In genomic region chr12:104011265-104011664, GRCh38 we compare ENCODE assay signal across 14 cellular contexts. TPM values are rescaled to one million over a fixed set of nuclear protein-coding genes. Genes with fewer than 3 reads are reported as not detected.
DNase-seq lines count a peak whose midpoint lies in the region; ATAC-seq and TF ChIP-seq lines count a peak whose summit lies in the region.
"Had no signal": no experiment of that assay in that cellular context is flagged by ENCODE, and none has a peak within 500 bp of the region (broad histone marks: within the 10 kb centered on the region; RNA-seq: fewer than 3 reads in every experiment).

No MANE protein-coding gene starts in this region.

- TF ChIP-seq CTCF in HFF-Myc (IDR thresholded peaks at IDR 0.05; ENCODE audit: low read depth, low read length, missing control alignments) (no peak), right atrium auricular region (IDR thresholded peaks at IDR 0.05) (no peak)

- peak overlapping the region; percentile 36 to 55 for H3K27ac ChIP-seq in right atrium auricular region
- H3K27ac ChIP-seq: BLaER1 had no signal

- H3K9me3 ChIP-seq in right atrium auricular region = no peaks in the 10 kb centered on the region
- H3K9me3 ChIP-seq: pancreas had no signal

- no peaks in the 10 kb centered on the region for H3K27me3 ChIP-seq in right atrium auricular region
- H3K27me3 ChIP-seq: BLaER1, pancreas had no signal

- peak; percentile 80 for DNase-seq in A172 (ENCODE audit: low spot score)
- peak; percentile 70 for DNase-seq in HFF-Myc (ENCODE audit: extremely low read depth, low read depth)
- peak; percentile 68 for DNase-seq in astrocyte of the hippocampus (ENCODE audit: low read depth, low spot score)
- no peak for DNase-seq in right atrium auricular region (ENCODE audit: low spot score)
- DNase-seq in middle frontal gyrus (ENCODE audit: extremely low spot score, low spot score) = no peak
- DNase-seq in NCI-H2029 treated with DMSO at 0.1 percent for 48 hours (lab: John Stamatoyannopoulos, UW) = no peak
- DNase-seq: activated CD4-positive, alpha-beta T cell treated with anti-CD3 and anti-CD28 coated beads for 4 hours; activated gamma-delta T cell treated with Interleukin-2 at 50 U/mL for 16 hours; left cardiac atrium; NCI-H1694 treated with DMSO at 0.1 percent for 48 hours; pancreas had no signal

- H3K36me3 ChIP-seq in right atrium auricular region = no peaks in the 10 kb centered on the region
- H3K36me3 ChIP-seq: BLaER1, pancreas had no signal

- no peak for ATAC-seq in HG03520 (IDR thresholded peaks at IDR 0.05; ENCODE audit: unreplicated experiment)
- no peak for ATAC-seq in GM18907 (IDR thresholded peaks at IDR 0.05; ENCODE audit: unreplicated experiment)
- ATAC-seq: pancreas had no signal

- peaks cover 0 to 15% of the 10 kb centered on the region in 2 donors for H3K4me1 ChIP-seq in right atrium auricular region
- H3K4me1 ChIP-seq: BLaER1, pancreas had no signal

- H3K4me3 ChIP-seq in HFF-Myc (replicated peaks; ENCODE audit: low read depth, low read length) = no peak overlapping the region
- no peak overlapping the region for H3K4me3 ChIP-seq in right atrium auricular region
- H3K4me3 ChIP-seq: BLaER1, pancreas had no signal

RNA-seq across cellular contexts. Expression of gene GLT8D2, which starts 38.7 kb away (rescaled TPM):
- 2.7 and 3.3 TPM in 2 replicates for total RNA-seq in A172 (2014; rRNA removed; shearing (Covaris generic))
- total RNA-seq in right atrium auricular region = 1 to 10 TPM; 5.6 to 9.9 TPM

RNA-seq across cellular contexts. Expression of gene TDG, which starts 45.6 kb away (rescaled TPM):
- 48.7 and 53.8 TPM in 2 replicates for total RNA-seq in A172 (2014; rRNA removed; shearing (Covaris generic))
- total RNA-seq in right atrium auricular region = 10 to 100 TPM; 10.2 to 13.7 TPM

RNA-seq across cellular contexts. Expression of gene HCFC2, which starts 53.1 kb away (rescaled TPM):
- 10.1 and 13.8 TPM in 2 replicates for total RNA-seq in A172 (2014; rRNA removed; shearing (Covaris generic))
- 1 to 10 TPM; 6.4 to 8.1 TPM for total RNA-seq in right atrium auricular region

Comparison
In these comparisons a context has a peak if more than half of its experiments do, and no peak if none do; other contexts are left out.
1. DNase-seq: peak in A172 (single experiment), HFF-Myc (single experiment) and astrocyte of the hippocampus (single experiment); none in right atrium auricular region (single experiment), middle frontal gyrus (single experiment) and NCI-H2029 treated with DMSO at 0.1 percent for 48 hours (single experiment).